Comparison of ENCODE assay signal across 1 cellular context in genomic region chr6:14721103-14721758, GRCh38.
TF ChIP-seq lines count a peak whose summit lies in the region.

No MANE protein-coding gene starts in this region.

TF ChIP-seq in K562, 482 proteins besides CTCF, POLR2A, EP300 and RAD21 (continued from another document and continues in another):
- TF ChIP-seq ARID3A (IDR thresholded peaks at IDR 0.05; ENCODE audit: borderline replicate concordance, low read depth, low read length), result no peak
- no peak for TF ChIP-seq ELF4 (CRISPR knock-in tag; IDR thresholded peaks at IDR 0.05)
- no peak for TF ChIP-seq KDM2B (CRISPR knock-in tag; IDR thresholded peaks at IDR 0.05)
- TF ChIP-seq JUND (IDR thresholded peaks at IDR 0.05; ENCODE audit: borderline replicate concordance, low read depth, low read length), result peak; percentile 16; the same call in 1 of the 2 replicates
- TF ChIP-seq JUND (tag; IDR thresholded peaks at IDR 0.05; ENCODE audit: borderline replicate concordance, low read depth, low read length), result no peak; the same call in 2 of the 3 replicates
- TF ChIP-seq TGIF2 (CRISPR knock-in tag; IDR thresholded peaks at IDR 0.05), result no peak
- no peak for TF ChIP-seq NFATC3 (IDR thresholded peaks at IDR 0.05)
- no peak for TF ChIP-seq HDAC1 (IDR thresholded peaks at IDR 0.05)
- no peak for TF ChIP-seq POLR2AphosphoS2 (IDR thresholded peaks at IDR 0.05; ENCODE audit: low read length)
- no peak for TF ChIP-seq NFXL1 (CRISPR knock-in tag; IDR thresholded peaks at IDR 0.05)
- TF ChIP-seq FOXP4 (CRISPR knock-in tag; IDR thresholded peaks at IDR 0.05; ENCODE audit: borderline replicate concordance), result no peak
- no peak for TF ChIP-seq ESRRA (IDR thresholded peaks at IDR 0.05; ENCODE audit: borderline replicate concordance, low read depth)
- no peak for TF ChIP-seq SETDB1 (IDR thresholded peaks at IDR 0.05; ENCODE audit: low read length)
- no peak for TF ChIP-seq TFAP4 (CRISPR knock-in tag; IDR thresholded peaks at IDR 0.05; ENCODE audit: borderline replicate concordance)
- TF ChIP-seq ZNF57 (CRISPR knock-in tag; IDR thresholded peaks at IDR 0.05), result no peak
- 0 out of 4 replicates have a peak, but pooled peaks of 1 of the 2 experiments have one; percentile 13 for TF ChIP-seq TRIM24 (IDR thresholded peaks at IDR 0.05)
- no peak for TF ChIP-seq MAFF (IDR thresholded peaks at IDR 0.05; ENCODE audit: low read length)
- no peak for TF ChIP-seq TAF1 (IDR thresholded peaks at IDR 0.05; ENCODE audit: control insufficient read depth, extremely low read depth, insufficient read depth, low read length, severe bottlenecking)
- no peak for TF ChIP-seq SNAPC5 (CRISPR knock-in tag; IDR thresholded peaks at IDR 0.05)
- TF ChIP-seq BRF1 (IDR thresholded peaks at IDR 0.05; ENCODE audit: borderline replicate concordance, extremely low read depth, insufficient read length), result no peak
- no peak for TF ChIP-seq POLR2G (IDR thresholded peaks at IDR 0.05; ENCODE audit: low read depth, low read length)
- no peak for TF ChIP-seq LARP7 (IDR thresholded peaks at IDR 0.05)
- no peak for TF ChIP-seq ZNF764 (CRISPR knock-in tag; IDR thresholded peaks at IDR 0.05; ENCODE audit: low read depth)
- no peak for TF ChIP-seq ZNF277 (CRISPR knock-in tag; IDR thresholded peaks at IDR 0.05; ENCODE audit: borderline replicate concordance)
- no peak for TF ChIP-seq ELK3 (CRISPR knock-in tag; IDR thresholded peaks at IDR 0.05)
- peak; percentile 30; the same call in 1 of the 2 replicates for TF ChIP-seq ARID1B (IDR thresholded peaks at IDR 0.05)
- TF ChIP-seq E2F8 (IDR thresholded peaks at IDR 0.05; ENCODE audit: low read depth, partially characterized antibody), result no peak
- TF ChIP-seq ZBTB12 (CRISPR knock-in tag; IDR thresholded peaks at IDR 0.05), result no peak
- no peak for TF ChIP-seq SFPQ (IDR thresholded peaks at IDR 0.05; ENCODE audit: low read depth, low read length)
- TF ChIP-seq HEY1 (CRISPR knock-in tag; IDR thresholded peaks at IDR 0.05; ENCODE audit: borderline replicate concordance), result no peak
- TF ChIP-seq NR1H2 (CRISPR knock-in tag; IDR thresholded peaks at IDR 0.05), result no peak
- no peak for TF ChIP-seq ZNF324 (CRISPR knock-in tag; IDR thresholded peaks at IDR 0.05)
- no peak for TF ChIP-seq HMG20B (CRISPR knock-in tag; IDR thresholded peaks at IDR 0.05)
- TF ChIP-seq CSDE1 (IDR thresholded peaks at IDR 0.05), result no peak
- peak; percentile 48 for TF ChIP-seq SOX6 (IDR thresholded peaks at IDR 0.05)
- no peak for TF ChIP-seq CBFA2T2 (conservative IDR thresholded peaks at IDR 0.05)
- no peak for TF ChIP-seq MNT (conservative IDR thresholded peaks at IDR 0.05)
- no peak for TF ChIP-seq ZNF253 (CRISPR knock-in tag; conservative IDR thresholded peaks at IDR 0.05)
- no peak for TF ChIP-seq ATF3 (IDR thresholded peaks at IDR 0.05)
- TF ChIP-seq ATF3 (CRISPR knock-in tag; conservative IDR thresholded peaks at IDR 0.05), result no peak
- TF ChIP-seq HDAC2 (IDR thresholded peaks at IDR 0.05), result no peak
- no peak for TF ChIP-seq FOXK2 (conservative IDR thresholded peaks at IDR 0.05 in 1 of 2, IDR thresholded peaks at IDR 0.05 in 1 of 2; ENCODE audit: low read depth in 2 of 2)
- no peak for TF ChIP-seq DPF2 (IDR thresholded peaks at IDR 0.05)
